Comparison of ENCODE assay signal across 1 cellular context in the genomic region with DNA sequence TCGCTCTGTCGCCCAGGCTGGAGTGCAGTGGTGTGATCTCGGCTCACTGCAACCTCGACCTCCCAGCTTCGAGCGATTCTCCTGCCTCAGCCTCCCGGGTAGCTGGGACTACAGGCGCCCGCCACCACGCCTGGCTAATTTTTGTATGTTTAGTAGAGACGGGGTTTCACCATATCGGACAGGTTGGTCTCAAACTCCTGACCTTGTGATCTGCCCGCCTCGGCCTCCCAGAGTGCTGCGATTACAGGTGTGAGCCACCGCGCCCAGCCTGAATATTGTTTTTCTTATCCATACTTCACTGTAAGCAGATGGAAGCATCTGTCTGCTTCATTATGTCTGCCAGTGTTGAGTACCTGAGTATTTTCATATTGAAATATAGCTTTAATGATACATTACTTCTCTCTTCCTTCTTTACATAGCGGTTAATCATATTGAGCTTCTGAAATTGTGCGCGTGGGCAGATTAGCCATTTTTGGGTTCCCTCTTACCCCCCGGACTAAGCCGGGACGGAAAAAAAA.
TF ChIP-seq lines count a peak whose summit lies in the region.

No MANE protein-coding gene starts in this region.

TF ChIP-seq in SK-N-SH, 30 proteins besides CTCF, POLR2A, EP300 and RAD21:
- TF ChIP-seq NRF1 (IDR thresholded peaks at IDR 0.05; ENCODE audit: low read depth, low read length), result 0 out of 2 replicates have a peak, but pooled peaks have one; percentile 14
